Comparison of ENCODE assay signal across 16 cellular contexts in the genomic region with DNA sequence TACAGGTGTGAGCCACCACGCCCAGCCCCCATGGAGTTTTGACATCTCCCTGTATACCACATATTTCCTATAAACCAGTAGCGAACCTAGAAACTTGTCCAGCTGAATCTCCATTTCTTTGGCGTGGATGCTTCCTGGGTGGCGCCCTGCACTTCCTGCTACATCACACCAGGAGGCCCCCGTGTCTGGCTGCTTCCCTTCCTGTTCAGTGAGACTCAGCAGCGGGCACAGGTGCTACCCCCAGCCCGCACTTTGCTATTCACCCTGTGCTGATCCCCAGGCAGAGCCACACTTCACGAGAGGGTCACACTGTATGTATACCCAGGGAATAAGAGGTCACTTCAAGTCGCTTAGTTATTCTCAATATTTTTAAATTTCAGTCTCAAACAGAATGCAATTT. TPM values are rescaled to one million over a fixed set of nuclear protein-coding genes. Genes with fewer than 3 reads are reported as not detected.
DNase-seq lines count a peak whose midpoint lies in the region; ATAC-seq, FAIRE-seq and TF ChIP-seq lines count a peak whose summit lies in the region.
"Had no signal": no experiment of that assay in that cellular context is flagged by ENCODE, and none has a peak within 500 bp of the region (broad histone marks: within the 10 kb centered on the region; RNA-seq: fewer than 3 reads in every experiment).

No MANE protein-coding gene starts in this region.

- in situ Hi-C loops in K562 (cut with MboI), result no loop called here

- H3K79me2 ChIP-seq in K562 (ENCODE audit: control insufficient read depth, insufficient read depth, low read length) (no peaks in the 10 kb centered on the region), neural progenitor cell (ENCODE audit: low read depth) (no peaks in the 10 kb centered on the region)

- no peak for TF ChIP-seq POLR2A in K562 (conservative IDR thresholded peaks at IDR 0.05)
- TF ChIP-seq POLR2A in spleen (IDR thresholded peaks at IDR 0.05), result no peak

- no TSS peak for BruUV-seq in K562 (replicated peaks; lab: Mats Ljungman, UMichigan)

- H3K4me1 Mint-ChIP-seq in activated T-cell treated with anti-CD3 and anti-CD28 coated beads, Interleukin-2, amount 50 U/mL, for 24 hours (ENCODE audit: low read depth), result peaks cover 6% of the 10 kb centered on the region
- H3K4me1 Mint-ChIP-seq in HFFc6 (ENCODE audit: low read depth), result no peaks in the 10 kb centered on the region
- peaks cover 2% of the 10 kb centered on the region for H3K4me1 Mint-ChIP-seq in neural progenitor cell

- no peak overlapping the region for H3K4me3 Mint-ChIP-seq in activated T-cell treated with anti-CD3 and anti-CD28 coated beads, Interleukin-2, amount 50 U/mL, for 24 hours
- H3K4me3 Mint-ChIP-seq in HFFc6, result no peak overlapping the region
- no peak overlapping the region for H3K4me3 Mint-ChIP-seq in neural progenitor cell

- no peak for FAIRE-seq in K562 (lab: Jason Lieb, UNC)
- FAIRE-seq: GM19239 had no signal

- no peaks in the 10 kb centered on the region for H3K9me1 ChIP-seq in K562 (ENCODE audit: control insufficient read depth, insufficient read depth, low read length)

- TF ChIP-seq CTCF in HFFc6 (IDR thresholded peaks at IDR 0.05) (peak; percentile 40), K562 (IDR thresholded peaks at IDR 0.05 in 2 of 3, conservative IDR thresholded peaks at IDR 0.05 in 1 of 3; ENCODE audit: insufficient read depth in 2 of 3, low read depth in 1 of 3, low read length in 3 of 3) (peak; percentile 28 to 52 (median 44); a peak in 5 of 6 replicates), spleen (IDR thresholded peaks at IDR 0.05 in 8 of 11, conservative IDR thresholded peaks at IDR 0.05 in 3 of 11) (no peak), neural progenitor cell (IDR thresholded peaks at IDR 0.05) (no peak)

- H3K36me3 Mint-ChIP-seq in activated T-cell treated with anti-CD3 and anti-CD28 coated beads, Interleukin-2, amount 50 U/mL, for 24 hours (ENCODE audit: low read depth), result no peaks in the 10 kb centered on the region
- peaks cover 14% of the 10 kb centered on the region for H3K36me3 Mint-ChIP-seq in HFFc6 (ENCODE audit: low read depth)
- H3K36me3 Mint-ChIP-seq in neural progenitor cell, result peaks cover 5% of the 10 kb centered on the region

- H2AFZ ChIP-seq in K562 (ENCODE audit: low read depth, low read length) (peak overlapping the region; percentile 70), neural progenitor cell (replicated peaks) (no peak overlapping the region)

- ATAC-seq in K562 (peak; percentile 89), GM18858 (IDR thresholded peaks at IDR 0.05; ENCODE audit: unreplicated experiment) (no peak)
- ATAC-seq: stimulated activated naive B cell treated with anti-CD40 and anti-IgM and Interleukin-4, amounts not matched to agents 10 μg/mL and 1 μg/mL and 100 μg/mL, for 72 hours had no signal

- H3K4me3 ChIP-seq in K562 (no peak overlapping the region), spleen (no peak overlapping the region), neural progenitor cell (no peak overlapping the region)

- H3K4me2 ChIP-seq in K562 (ENCODE audit: insufficient read depth, low read length), result no peak overlapping the region
- H3K4me2 ChIP-seq in neural progenitor cell, result no peak overlapping the region

- no peaks in the 10 kb centered on the region for H3F3A ChIP-seq in neural progenitor cell (ENCODE audit: low read depth)

- H3K36me3 ChIP-seq in K562 (ENCODE audit: control insufficient read depth, insufficient read depth, low read length) (no peaks in the 10 kb centered on the region), spleen (no peaks in the 10 kb centered on the region), neural progenitor cell (no peaks in the 10 kb centered on the region)

- H3K4me1 ChIP-seq in K562 (replicated peaks in 1 of 2; ENCODE audit: control insufficient read depth in 2 of 2, insufficient read depth in 2 of 2, low read length in 2 of 2) (no peaks in the 10 kb centered on the region), spleen (peaks cover 0 to 6% (median 2%) of the 10 kb centered on the region in 6 donors), neural progenitor cell (peaks cover 9% of the 10 kb centered on the region)

- no peak overlapping the region for H3K27ac Mint-ChIP-seq in activated T-cell treated with anti-CD3 and anti-CD28 coated beads, Interleukin-2, amount 50 U/mL, for 24 hours
- H3K27ac Mint-ChIP-seq in HFFc6, result no peak overlapping the region
- no peak overlapping the region for H3K27ac Mint-ChIP-seq in neural progenitor cell
- H3K27ac Mint-ChIP-seq: stimulated activated naive B cell treated with anti-CD40 and anti-IgM and Interleukin-4, amounts not matched to agents 10 μg/mL and 1 μg/mL and 100 μg/mL, for 72 hours had no signal

- no peak for TF ChIP-seq EP300 in K562 (IDR thresholded peaks at IDR 0.05; ENCODE audit: low read length)

- peaks cover 9% of the 10 kb centered on the region for H3K9me3 Mint-ChIP-seq in activated T-cell treated with anti-CD3 and anti-CD28 coated beads, Interleukin-2, amount 50 U/mL, for 24 hours
- peaks cover 15% of the 10 kb centered on the region for H3K9me3 Mint-ChIP-seq in HFFc6
- peaks cover 12% of the 10 kb centered on the region for H3K9me3 Mint-ChIP-seq in neural progenitor cell

- TF ChIP-seq RAD21 in K562 (CRISPR knock-in tag; conservative IDR thresholded peaks at IDR 0.05 in 1 of 2, IDR thresholded peaks at IDR 0.05 in 1 of 2), result peak in 1 of 2 experiments; percentile 23; a peak in 2 of 4 replicates

- intact Hi-C loops in K562 (cut with micrococcal nuclease) (no loop called here), spleen (cut with DNase I; ENCODE audit: low total_unique reads) (no loop called here)

- peak; percentile 34 for DNase-seq in activated T-cell treated with anti-CD3 and anti-CD28 coated beads, Interleukin-2, amount 50 U/mL, for 24 hours
- no peak for DNase-seq in activated T-cell treated with anti-CD3 and anti-CD28 coated beads, Interleukin-2, amount 50 U/mL, for 1 hour
- DNase-seq in HFFc6 (no peak), K562 (ENCODE audit: extremely low read depth in 1 of 4, low spot score in 3 of 4) (peak in 2 of 4 experiments; percentile 33 to 51), spleen (peak; percentile 69), NCI-H146 (lab: John Stamatoyannopoulos, UW) (no peak), neural progenitor cell (ENCODE audit: low spot score) (no peak)
- DNase-seq: activated CD8-positive, alpha-beta memory T cell treated with anti-CD3 and anti-CD28 coated beads for 24 hours; hippocampal formation; KG1; NCI-H1436 treated with DMSO at 0.1 percent for 48 hours; NCI-H226; stimulated activated naive B cell treated with anti-CD40 and anti-IgM and Interleukin-4, amounts not matched to agents 10 μg/mL and 1 μg/mL and 100 μg/mL, for 72 hours had no signal

- H3K27me3 Mint-ChIP-seq in activated T-cell treated with anti-CD3 and anti-CD28 coated beads, Interleukin-2, amount 50 U/mL, for 24 hours, result peaks cover 45% of the 10 kb centered on the region
- peaks cover 32% of the 10 kb centered on the region for H3K27me3 Mint-ChIP-seq in HFFc6 (ENCODE audit: insufficient read depth)
- H3K27me3 Mint-ChIP-seq in neural progenitor cell (ENCODE audit: insufficient read depth, low read depth), result no peaks in the 10 kb centered on the region

- CTCF ChIA-PET in K562 (lab: Yijun Ruan, JAX; ENCODE audit: low intra/inter-chr PET ratio), result no interaction called here

- H3K9ac ChIP-seq in K562 (ENCODE audit: insufficient read depth in 1 of 2, low read depth in 2 of 2, low read length in 2 of 2) (no peak overlapping the region), neural progenitor cell (no peak overlapping the region)

- POLR2A ChIA-PET in K562 (lab: Yijun Ruan, JAX), result no interaction called here

- no peak overlapping the region for H3K27ac ChIP-seq in K562 (ENCODE audit: extremely low read depth, low read depth, low read length)
- H3K27ac ChIP-seq in spleen, result no peak overlapping the region
- no peak overlapping the region for H3K27ac ChIP-seq in neural progenitor cell

- H4K20me1 ChIP-seq in K562 (replicated peaks; ENCODE audit: control insufficient read depth, insufficient read depth, low read length) (no peaks in the 10 kb centered on the region), neural progenitor cell (ENCODE audit: low read depth) (no peaks in the 10 kb centered on the region)

- no peaks in the 10 kb centered on the region for H3K9me3 ChIP-seq in K562 (replicated peaks; ENCODE audit: control insufficient read depth, insufficient read depth, low read depth, low read length)
- peaks cover 0 to 22% (median 7%) of the 10 kb centered on the region in 8 donors for H3K9me3 ChIP-seq in spleen
- no peaks in the 10 kb centered on the region for H3K9me3 ChIP-seq in neural progenitor cell (ENCODE audit: low read depth)

- H3K27me3 ChIP-seq in K562 (ENCODE audit: control insufficient read depth in 2 of 2, insufficient read depth in 2 of 2, low read length in 2 of 2) (peaks cover 21 to 49% of the 10 kb centered on the region in 2 experiments; a peak in 3 of 5 replicates), spleen (replicated peaks in 1 of 7) (peaks cover 0 to 30% (median 0%) of the 10 kb centered on the region in 7 donors), neural progenitor cell (no peaks in the 10 kb centered on the region)

- 0% methylated on average over 9 of the region's 9 CpGs for WGBS in K562 (ENCODE audit: insufficient coverage, low coverage, missing lambda C conversion rate)
- 44 to 52% (median 49%) methylated on average over 9 of the region's 9 CpGs for WGBS in spleen, 5 donors

RNA-seq across cellular contexts. Expression of gene CYP27C1, which starts 35.0 kb away (rescaled TPM):
- under 1 TPM; 0.09 to 0.17 (median 0.13) TPM for total RNA-seq in HFFc6 (2021; fragmentation: NEBNext Ultra II Directional; extraction: Animal tissue kit (Norgen Biotek cat#: 25700))
- total RNA-seq in K562 (2011; cell fraction: chromatin; rRNA removed; ENCODE audit: low replicate concordance), result not detected in 2 replicates
- total RNA-seq in K562 (2011; cell fraction: nucleolus; rRNA removed), result not detected in 2 replicates
- total RNA-seq in K562 (2011; cell fraction: nucleoplasm; rRNA removed), result not detected in 2 replicates
- total RNA-seq in K562 (2014; rRNA removed) (not detected in 2 replicates), K562 (2014; rRNA removed; fragmentation: Illumina TruSeq; extraction: Trizol) (not detected in 2 replicates), K562 (2015; rRNA removed; fragmentation: Illumina TruSeq; extraction: Trizol) (not detected in 2 replicates), K562 (2021) (not detected in 2 replicates), spleen (under 1 TPM in 5 of 7 donors, not detected in 2; 0.07 to 0.36 (median 0.19) TPM), neural progenitor cell (ENCODE audit: low replicate concordance) (3.0 and 3.8 TPM in 2 replicates)
- polyA plus RNA-seq in K562 (2011; rRNA removed) (not detected in 2 replicates), K562 (2014; fragmentation: Illumina TruSeq; extraction: Trizol) (not detected in 2 replicates), K562 (2014; fragmentation: Nextera tagmentation; extraction: Ambion mirVana) (not detected), K562 (2014; rRNA removed) (not detected in 2 replicates), spleen (under 1 TPM; 0.10 to 0.33 (median 0.23) TPM)
- polyA plus RNA-seq in K562 (2011; cell fraction: cytosol; rRNA removed), result not detected in 2 replicates
- polyA plus RNA-seq in K562 (2011; cell fraction: nucleus; rRNA removed), result not detected in 2 replicates
- polyA plus RNA-seq in K562 (2012), result not detected in 2 replicates
- not detected in 2 replicates for polyA minus RNA-seq in K562 (2011; rRNA and poly(A)+ RNA removed)
- not detected in 2 replicates for polyA minus RNA-seq in K562 (2011; cell fraction: cytosol; rRNA and poly(A)+ RNA removed)
- polyA minus RNA-seq in K562 (2011; cell fraction: nucleus; rRNA and poly(A)+ RNA removed), result not detected in 2 replicates
- total RNA-seq: mononuclear cell had no signal

Comparison
In these comparisons a context has a peak if more than half of its experiments do, and no peak if none do; other contexts are left out.
1. DNase-seq: peak in activated T-cell treated with anti-CD3 and anti-CD28 coated beads, Interleukin-2, amount 50 U/mL, for 24 hours (single experiment) and spleen (single experiment); none in activated T-cell treated with anti-CD3 and anti-CD28 coated beads, Interleukin-2, amount 50 U/mL, for 1 hour (single experiment), HFFc6 (single experiment), NCI-H146 (single experiment) and neural progenitor cell (single experiment).
2. CTCF ChIP-seq: peak in HFFc6 (single experiment) and K562 (3 of 3); none in spleen (0 of 11) and neural progenitor cell (single experiment).